ENCODE assay signal across 8 cellular contexts in the genomic region with DNA sequence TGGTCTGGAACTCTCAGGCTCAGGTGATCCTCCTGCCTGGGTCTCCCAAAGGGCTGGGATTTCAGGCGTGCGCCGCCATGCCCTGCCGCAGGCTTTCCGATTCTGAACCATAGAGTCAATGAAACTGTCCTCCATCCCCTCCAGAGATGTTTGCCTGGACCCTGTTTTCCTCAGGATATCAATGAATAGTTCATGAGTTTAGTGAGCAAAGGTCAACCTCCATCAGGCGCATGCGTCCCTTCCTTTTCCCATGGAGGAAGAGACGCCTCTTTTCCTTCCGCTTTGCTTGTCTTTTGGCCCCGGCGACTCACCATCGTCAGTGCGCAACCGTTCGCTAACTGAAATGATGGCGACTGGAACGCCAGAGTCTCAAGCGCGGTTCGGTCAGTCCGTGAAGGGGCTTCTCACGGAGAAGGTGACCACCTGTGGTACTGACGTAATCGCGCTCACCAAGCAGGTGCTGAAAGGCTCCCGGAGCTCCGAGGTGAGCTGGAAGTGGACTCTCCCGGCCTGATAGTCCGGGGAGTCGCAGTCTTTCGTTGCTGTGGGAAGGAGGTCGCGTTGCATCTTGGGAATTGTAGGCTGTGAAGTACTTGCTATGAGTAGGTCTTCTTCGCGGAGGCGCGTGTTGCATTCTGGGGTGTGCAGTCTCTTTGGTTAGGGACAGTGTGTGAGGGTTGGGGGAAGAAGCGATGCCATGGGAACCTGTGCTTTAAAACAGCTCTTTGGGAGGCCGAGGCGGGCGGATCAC. TPM values are rescaled to one million over a fixed set of nuclear protein-coding genes. Genes with fewer than 3 reads are reported as not detected.
DNase-seq lines count a peak whose midpoint lies in the region; ATAC-seq and TF ChIP-seq lines count a peak whose summit lies in the region.

TSS of gene BORCS7 (plus strand) at position 316 of the 751 bp plus-strand sequence. CDS start at position 344, 28 bp downstream.

- peak within 1 kb of the TSS; percentile 77 to 97 (median 94) for H3K27ac Mint-ChIP-seq in immature natural killer cell

- peak within 1 kb of the TSS; percentile 89 for H3K4me3 ChIP-seq in WI38 (ENCODE audit: low read depth, low read length)
- peak within 1 kb of the TSS; percentile 63 to 90 for H3K4me3 ChIP-seq in cardiac fibroblast (replicated peaks in 1 of 2; ENCODE audit: low read depth in 2 of 2, low read length in 2 of 2)

- H3K9me3 Mint-ChIP-seq in immature natural killer cell = no peaks in the 10 kb centered on the region

- DNase-seq in ACHN = peak; percentile 99
- DNase-seq in NCI-H2227 (lab: John Stamatoyannopoulos, UW; ENCODE audit: unreplicated experiment) = peak; percentile 90
- peak; percentile 98 to 99 for DNase-seq in cardiac fibroblast (ENCODE audit: low read depth in 2 of 2)
- peak; percentile 85 to 86 (median 85) for DNase-seq in immature natural killer cell
- peak; percentile 92 for DNase-seq in smooth muscle cell of the brain vasculature (ENCODE audit: low read depth, low spot score)

- in situ Hi-C loops in ACHN (cut with HindIII; ENCODE audit: low pct_ligation_motif_present, low pct_unique_long_range_greater_than_20kb, low sequenced_read_pairs) = no loop called here

- TF ChIP-seq CTCF in WI38 (IDR thresholded peaks at IDR 0.05; ENCODE audit: low read depth, low read length) (no peak), cardiac fibroblast (IDR thresholded peaks at IDR 0.05; ENCODE audit: low read depth, low read length) (no peak)

- peak; percentile 93 for ATAC-seq in GM18873 (IDR thresholded peaks at IDR 0.05; ENCODE audit: low FRiP score, unreplicated experiment)
- ATAC-seq in HG03139 (IDR thresholded peaks at IDR 0.05; ENCODE audit: unreplicated experiment) = peak; percentile 98

- peaks cover 0 to 2% (median 2%) of the 10 kb centered on the region in 3 donors for H3K27me3 Mint-ChIP-seq in immature natural killer cell (ENCODE audit: low read depth in 3 of 3)

- H3K36me3 Mint-ChIP-seq in immature natural killer cell = peaks cover 0 to 6% (median 0%) of the 10 kb centered on the region in 3 donors

- H3K4me3 Mint-ChIP-seq in immature natural killer cell = peak within 1 kb of the TSS; percentile 85 to 98 (median 93)

- H3K4me1 Mint-ChIP-seq in immature natural killer cell = peaks cover 10 to 19% of the 10 kb centered on the region in 2 donors

RNA-seq across cellular contexts. Expression of gene BORCS7, which starts in this region (rescaled TPM):
- 10 to 100 TPM; 36.9 to 64.3 (median 51.8) TPM for polyA plus RNA-seq in immature natural killer cell

Comparison
In these comparisons a context has a peak if more than half of its experiments do, and no peak if none do; other contexts are left out.
1. Peak in every context shown above with its lines: DNase-seq, ATAC-seq and H3K4me3 ChIP-seq.